In the genomic region with DNA sequence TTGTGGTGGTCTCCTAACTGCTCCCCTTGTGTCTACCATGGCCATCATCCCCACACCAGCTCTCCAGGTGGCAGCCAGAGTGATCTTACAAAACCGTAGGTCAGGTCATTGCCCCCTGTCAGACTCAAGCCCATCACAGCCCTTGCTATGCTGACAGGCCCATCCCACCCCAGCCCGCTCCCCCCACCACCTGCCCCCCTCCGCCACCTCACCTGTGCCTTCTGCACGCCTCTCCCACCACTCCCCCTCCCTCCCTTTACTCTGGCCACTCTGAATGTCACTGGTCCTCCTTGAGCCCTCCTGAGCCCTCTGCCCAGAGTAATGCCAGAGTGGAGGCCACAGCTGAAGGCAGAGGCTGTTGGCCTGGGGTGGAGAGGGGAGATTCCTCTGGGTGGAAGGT, we compare ENCODE assay signal across 1 cellular context.
TF ChIP-seq lines count a peak whose summit lies in the region.

No MANE protein-coding gene starts in this region.

TF ChIP-seq in HepG2, 621 proteins besides CTCF, POLR2A, EP300 and RAD21:
- TF ChIP-seq FLYWCH1 (CRISPR knock-in tag; IDR thresholded peaks at IDR 0.05): no peak
- TF ChIP-seq, protein P1, sequence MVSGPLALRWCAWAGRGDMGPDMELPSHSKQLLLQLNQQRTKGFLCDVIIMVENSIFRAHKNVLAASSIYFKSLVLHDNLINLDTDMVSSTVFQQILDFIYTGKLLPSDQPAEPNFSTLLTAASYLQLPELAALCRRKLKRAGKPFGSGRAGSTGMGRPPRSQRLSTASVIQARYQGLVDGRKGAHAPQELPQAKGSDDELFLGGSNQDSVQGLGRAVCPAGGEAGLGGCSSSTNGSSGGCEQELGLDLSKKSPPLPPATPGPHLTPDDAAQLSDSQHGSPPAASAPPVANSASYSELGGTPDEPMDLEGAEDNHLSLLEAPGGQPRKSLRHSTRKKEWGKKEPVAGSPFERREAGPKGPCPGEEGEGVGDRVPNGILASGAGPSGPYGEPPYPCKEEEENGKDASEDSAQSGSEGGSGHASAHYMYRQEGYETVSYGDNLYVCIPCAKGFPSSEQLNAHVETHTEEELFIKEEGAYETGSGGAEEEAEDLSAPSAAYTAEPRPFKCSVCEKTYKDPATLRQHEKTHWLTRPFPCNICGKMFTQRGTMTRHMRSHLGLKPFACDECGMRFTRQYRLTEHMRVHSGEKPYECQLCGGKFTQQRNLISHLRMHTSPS (CRISPR knock-in tag; IDR thresholded peaks at IDR 0.05; ENCODE audit: low read depth): no peak
- TF ChIP-seq, protein P2, sequence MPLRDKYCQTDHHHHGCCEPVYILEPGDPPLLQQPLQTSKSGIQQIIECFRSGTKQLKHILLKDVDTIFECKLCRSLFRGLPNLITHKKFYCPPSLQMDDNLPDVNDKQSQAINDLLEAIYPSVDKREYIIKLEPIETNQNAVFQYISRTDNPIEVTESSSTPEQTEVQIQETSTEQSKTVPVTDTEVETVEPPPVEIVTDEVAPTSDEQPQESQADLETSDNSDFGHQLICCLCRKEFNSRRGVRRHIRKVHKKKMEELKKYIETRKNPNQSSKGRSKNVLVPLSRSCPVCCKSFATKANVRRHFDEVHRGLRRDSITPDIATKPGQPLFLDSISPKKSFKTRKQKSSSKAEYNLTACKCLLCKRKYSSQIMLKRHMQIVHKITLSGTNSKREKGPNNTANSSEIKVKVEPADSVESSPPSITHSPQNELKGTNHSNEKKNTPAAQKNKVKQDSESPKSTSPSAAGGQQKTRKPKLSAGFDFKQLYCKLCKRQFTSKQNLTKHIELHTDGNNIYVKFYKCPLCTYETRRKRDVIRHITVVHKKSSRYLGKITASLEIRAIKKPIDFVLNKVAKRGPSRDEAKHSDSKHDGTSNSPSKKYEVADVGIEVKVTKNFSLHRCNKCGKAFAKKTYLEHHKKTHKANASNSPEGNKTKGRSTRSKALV (CRISPR knock-in tag; IDR thresholded peaks at IDR 0.05): no peak
- TF ChIP-seq ZKSCAN1 (IDR thresholded peaks at IDR 0.05; ENCODE audit: low read length): no peak
- TF ChIP-seq SP5 (CRISPR knock-in tag; IDR thresholded peaks at IDR 0.05; ENCODE audit: borderline replicate concordance, low read depth): no peak
